In the genomic region with DNA sequence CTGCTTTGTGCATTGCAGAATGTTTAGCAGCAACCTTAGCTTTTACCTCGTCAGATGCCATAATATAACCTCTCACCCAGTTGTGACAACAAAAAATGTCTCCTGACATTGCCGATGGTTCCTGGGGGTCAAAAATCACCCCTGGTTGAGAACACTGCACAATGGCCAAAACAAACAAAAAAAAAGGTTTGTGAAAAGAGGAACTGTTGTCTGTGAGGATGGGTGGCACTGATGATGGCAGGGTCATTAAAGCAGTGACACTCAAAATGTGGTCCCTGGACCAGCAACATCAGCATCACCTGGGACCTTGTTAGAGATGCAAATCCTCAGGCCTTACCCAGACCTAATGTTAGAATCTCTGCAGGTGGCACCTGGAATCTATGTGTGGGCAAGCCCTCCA, we compare ENCODE assay signal across 1 cellular context.
TF ChIP-seq lines count a peak whose summit lies in the region.

No MANE protein-coding gene starts in this region.

TF ChIP-seq in HepG2, 621 proteins besides CTCF, POLR2A, EP300 and RAD21 (continued from another document):
- TF ChIP-seq, protein P1, sequence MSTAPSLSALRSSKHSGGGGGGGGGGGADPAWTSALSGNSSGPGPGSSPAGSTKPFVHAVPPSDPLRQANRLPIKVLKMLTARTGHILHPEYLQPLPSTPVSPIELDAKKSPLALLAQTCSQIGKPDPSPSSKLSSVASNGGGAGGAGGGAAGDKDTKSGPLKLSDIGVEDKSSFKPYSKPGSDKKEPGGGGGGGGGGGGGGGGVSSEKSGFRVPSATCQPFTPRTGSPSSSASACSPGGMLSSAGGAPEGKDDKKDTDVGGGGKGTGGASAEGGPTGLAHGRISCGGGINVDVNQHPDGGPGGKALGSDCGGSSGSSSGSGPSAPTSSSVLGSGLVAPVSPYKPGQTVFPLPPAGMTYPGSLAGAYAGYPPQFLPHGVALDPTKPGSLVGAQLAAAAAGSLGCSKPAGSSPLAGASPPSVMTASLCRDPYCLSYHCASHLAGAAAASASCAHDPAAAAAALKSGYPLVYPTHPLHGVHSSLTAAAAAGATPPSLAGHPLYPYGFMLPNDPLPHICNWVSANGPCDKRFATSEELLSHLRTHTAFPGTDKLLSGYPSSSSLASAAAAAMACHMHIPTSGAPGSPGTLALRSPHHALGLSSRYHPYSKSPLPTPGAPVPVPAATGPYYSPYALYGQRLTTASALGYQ (CRISPR knock-in tag; IDR thresholded peaks at IDR 0.05), result no peak
- no peak for TF ChIP-seq U2AF1 (optimal IDR thresholded peaks at IDR 0.05; ENCODE audit: low read depth, low read length)
- TF ChIP-seq, protein P2, sequence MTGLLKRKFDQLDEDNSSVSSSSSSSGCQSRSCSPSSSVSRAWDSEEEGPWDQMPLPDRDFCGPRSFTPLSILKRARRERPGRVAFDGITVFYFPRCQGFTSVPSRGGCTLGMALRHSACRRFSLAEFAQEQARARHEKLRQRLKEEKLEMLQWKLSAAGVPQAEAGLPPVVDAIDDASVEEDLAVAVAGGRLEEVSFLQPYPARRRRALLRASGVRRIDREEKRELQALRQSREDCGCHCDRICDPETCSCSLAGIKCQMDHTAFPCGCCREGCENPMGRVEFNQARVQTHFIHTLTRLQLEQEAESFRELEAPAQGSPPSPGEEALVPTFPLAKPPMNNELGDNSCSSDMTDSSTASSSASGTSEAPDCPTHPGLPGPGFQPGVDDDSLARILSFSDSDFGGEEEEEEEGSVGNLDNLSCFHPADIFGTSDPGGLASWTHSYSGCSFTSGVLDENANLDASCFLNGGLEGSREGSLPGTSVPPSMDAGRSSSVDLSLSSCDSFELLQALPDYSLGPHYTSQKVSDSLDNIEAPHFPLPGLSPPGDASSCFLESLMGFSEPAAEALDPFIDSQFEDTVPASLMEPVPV (CRISPR knock-in tag; IDR thresholded peaks at IDR 0.05), result no peak
- TF ChIP-seq, protein P3, sequence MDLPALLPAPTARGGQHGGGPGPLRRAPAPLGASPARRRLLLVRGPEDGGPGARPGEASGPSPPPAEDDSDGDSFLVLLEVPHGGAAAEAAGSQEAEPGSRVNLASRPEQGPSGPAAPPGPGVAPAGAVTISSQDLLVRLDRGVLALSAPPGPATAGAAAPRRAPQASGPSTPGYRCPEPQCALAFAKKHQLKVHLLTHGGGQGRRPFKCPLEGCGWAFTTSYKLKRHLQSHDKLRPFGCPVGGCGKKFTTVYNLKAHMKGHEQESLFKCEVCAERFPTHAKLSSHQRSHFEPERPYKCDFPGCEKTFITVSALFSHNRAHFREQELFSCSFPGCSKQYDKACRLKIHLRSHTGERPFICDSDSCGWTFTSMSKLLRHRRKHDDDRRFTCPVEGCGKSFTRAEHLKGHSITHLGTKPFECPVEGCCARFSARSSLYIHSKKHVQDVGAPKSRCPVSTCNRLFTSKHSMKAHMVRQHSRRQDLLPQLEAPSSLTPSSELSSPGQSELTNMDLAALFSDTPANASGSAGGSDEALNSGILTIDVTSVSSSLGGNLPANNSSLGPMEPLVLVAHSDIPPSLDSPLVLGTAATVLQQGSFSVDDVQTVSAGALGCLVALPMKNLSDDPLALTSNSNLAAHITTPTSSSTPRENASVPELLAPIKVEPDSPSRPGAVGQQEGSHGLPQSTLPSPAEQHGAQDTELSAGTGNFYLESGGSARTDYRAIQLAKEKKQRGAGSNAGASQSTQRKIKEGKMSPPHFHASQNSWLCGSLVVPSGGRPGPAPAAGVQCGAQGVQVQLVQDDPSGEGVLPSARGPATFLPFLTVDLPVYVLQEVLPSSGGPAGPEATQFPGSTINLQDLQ (CRISPR knock-in tag; IDR thresholded peaks at IDR 0.05), result no peak
- TF ChIP-seq ZNF367 (CRISPR knock-in tag; IDR thresholded peaks at IDR 0.05; ENCODE audit: borderline replicate concordance), result no peak
- no peak for TF ChIP-seq MAF1 (CRISPR knock-in tag; IDR thresholded peaks at IDR 0.05; ENCODE audit: borderline replicate concordance)
TF ChIP-seq in HepG2: peak in this region for 0.
